Comparison of ENCODE assay signal across 8 cellular contexts in genomic region chr1:161020573-161021167, GRCh38. TPM values are rescaled to one million over a fixed set of nuclear protein-coding genes. Genes with fewer than 3 reads are reported as not detected.
A peak's percentile ranks its signal among the peaks of the same experiment; 100 is the strongest.
DNase-seq lines count a peak whose midpoint lies in the region; ATAC-seq, FAIRE-seq and TF ChIP-seq lines count a peak whose summit lies in the region.

TSS of gene F11R (minus strand) at chr1:161021152. CDS start at chr1:161021073, 79 bp downstream.

- dilution Hi-C loops in keratinocyte (cut with MboI; ENCODE audit: extremely low pct_ligation_motif_present, low sequenced_read_pairs): no loop called here

- H3K9me1 ChIP-seq in keratinocyte (ENCODE audit: control insufficient read depth, extremely low read depth, insufficient read depth, low read length): no peaks in the 10 kb centered on the region

- H3K27me3 ChIP-seq in keratinocyte (ENCODE audit: control insufficient read depth, extremely low read depth, insufficient read depth, low read length): no peaks in the 10 kb centered on the region

- peak within 1 kb of the TSS; percentile 77 to 98 (median 86) for H3K4me3 ChIP-seq in keratinocyte (ENCODE audit: control insufficient read depth in 2 of 3, extremely low read depth in 1 of 3, insufficient read depth in 2 of 3, low read depth in 1 of 3, low read length in 3 of 3)

- peak in 2 of 3 experiments; percentile 12 to 20 for TF ChIP-seq CTCF in keratinocyte (optimal IDR thresholded peaks at IDR 0.05 in 1 of 3, IDR thresholded peaks at IDR 0.05 in 1 of 3, conservative IDR thresholded peaks at IDR 0.05 in 1 of 3; ENCODE audit: extremely low read depth in 1 of 3, insufficient read depth in 2 of 3, low read length in 3 of 3)

- H3K36me3 ChIP-seq in keratinocyte (ENCODE audit: control insufficient read depth in 2 of 2, extremely low read depth in 1 of 2, insufficient read depth in 2 of 2, low read length in 2 of 2): peaks cover 1 to 9% of the 10 kb centered on the region in 2 experiments

- peaks cover 41% of the 10 kb centered on the region for H3K4me1 ChIP-seq in keratinocyte (ENCODE audit: control insufficient read depth, extremely low read depth, insufficient read depth, low read length)

- FAIRE-seq in keratinocyte (lab: Jason Lieb, UNC): no peak

- peak within 1 kb of the TSS; percentile 65 for H2AFZ ChIP-seq in keratinocyte (ENCODE audit: control insufficient read depth, low read length)

- H3K9me3 ChIP-seq in keratinocyte (ENCODE audit: control insufficient read depth, low read depth, low read length): no peaks in the 10 kb centered on the region

- peak; percentile 53 for TF ChIP-seq POLR2A in GM19193 (IDR thresholded peaks at IDR 0.05; ENCODE audit: extremely low read depth, insufficient read depth, insufficient read length)

- ATAC-seq in HG03280 (IDR thresholded peaks at IDR 0.05; ENCODE audit: unreplicated experiment): peak; percentile 32

- peak within 1 kb of the TSS; percentile 100 for H3K9ac ChIP-seq in keratinocyte (ENCODE audit: control insufficient read depth, extremely low read depth, insufficient read depth, low read length)

- DNase-seq in DMS53 treated with DMSO at 0.1 percent for 48 hours (lab: John Stamatoyannopoulos, UW; ENCODE audit: unreplicated experiment): peak; percentile 62
- DNase-seq in OCI-M1 (lab: John Stamatoyannopoulos, UW): peak; percentile 95
- peak in 3 of 61 donors; percentile 5 to 35 (median 20) for DNase-seq in caudate nucleus (lab: John Stamatoyannopoulos, UW)
- DNase-seq in keratinocyte (ENCODE audit: low read depth, low spot score): peak; percentile 86
- peak; percentile 26 for DNase-seq in stimulated activated CD4-positive, alpha-beta T cell treated with anti-CD3 and anti-CD28 coated beads, Interleukin-1b, Interleukin-23, amount 100 ng/mL, for 48 hours
- DNase-seq in hypothalamus (lab: John Stamatoyannopoulos, UW): no peak

- peaks cover 40% of the 10 kb centered on the region for H3K79me2 ChIP-seq in keratinocyte (ENCODE audit: control insufficient read depth, insufficient read depth, low read length)

- peak within 1 kb of the TSS; percentile 64 for H3K27ac ChIP-seq in caudate nucleus (ENCODE audit: low read depth, low read length)
- H3K27ac ChIP-seq in keratinocyte (ENCODE audit: control insufficient read depth, insufficient read depth, low read length): peak within 1 kb of the TSS; percentile 95

- peak within 1 kb of the TSS; percentile 88 for H3K4me2 ChIP-seq in keratinocyte (ENCODE audit: control insufficient read depth, extremely low read depth, insufficient read depth, low read depth, low read length)

- no peaks in the 10 kb centered on the region for H4K20me1 ChIP-seq in keratinocyte (ENCODE audit: control insufficient read depth, extremely low read depth, insufficient read depth, low read length)

RNA-seq across cellular contexts. Expression of gene F11R, which starts in this region (rescaled TPM):
- polyA plus RNA-seq in keratinocyte: 201 to 259 TPM (median 224 TPM) in 3 replicates
- polyA plus RNA-seq in keratinocyte (2011; ENCODE audit: low read depth): 32.4 TPM
- polyA plus RNA-seq in keratinocyte (2011; cell fraction: cytosol; rRNA removed): 96.8 and 161 TPM in 2 replicates
- 361 and 385 TPM in 2 replicates for polyA plus RNA-seq in keratinocyte (2011; cell fraction: nucleus; rRNA removed)
- 96.9 and 113 TPM in 2 replicates for polyA plus RNA-seq in keratinocyte (2012; ENCODE audit: low replicate concordance)
- polyA minus RNA-seq in keratinocyte: 318 to 388 TPM (median 383 TPM) in 3 replicates
- 61.6 TPM for polyA minus RNA-seq in keratinocyte (2011; cell fraction: cytosol; rRNA and poly(A)+ RNA removed)
- polyA minus RNA-seq in keratinocyte (2011; cell fraction: nucleus; rRNA and poly(A)+ RNA removed): 190 and 363 TPM in 2 replicates

Comparison
In these comparisons a context has a peak if more than half of its experiments do, and no peak if none do; other contexts are left out.
1. DNase-seq: peak in DMS53 treated with DMSO at 0.1 percent for 48 hours (single experiment), OCI-M1 (single experiment), keratinocyte (single experiment) and stimulated activated CD4-positive, alpha-beta T cell treated with anti-CD3 and anti-CD28 coated beads, Interleukin-1b, Interleukin-23, amount 100 ng/mL, for 48 hours (single experiment); none in hypothalamus (0 of 51).